ENCODE assay signal across 1 cellular context in genomic region chr7:134432296-134433152, GRCh38.
TF ChIP-seq lines count a peak whose summit lies in the region.

No MANE protein-coding gene starts in this region.

TF ChIP-seq in K562, 482 proteins besides CTCF, POLR2A, EP300 and RAD21 (continued from another document and continues in another):
- TF ChIP-seq ZNF318 (IDR thresholded peaks at IDR 0.05; ENCODE audit: borderline replicate concordance in 1 of 2, low read depth in 1 of 2) (no peak), XRCC4 (IDR thresholded peaks at IDR 0.05; ENCODE audit: extremely low read depth, insufficient read depth, insufficient read length) (no peak), NFE2L1 (tag; IDR thresholded peaks at IDR 0.05; ENCODE audit: borderline replicate concordance, low read depth) (no peak), ZBTB43 (CRISPR knock-in tag; IDR thresholded peaks at IDR 0.05) (no peak), USF1 (CRISPR knock-in tag; IDR thresholded peaks at IDR 0.05) (no peak), ZBTB12 (CRISPR knock-in tag; IDR thresholded peaks at IDR 0.05) (no peak), MTF1 (CRISPR knock-in tag; IDR thresholded peaks at IDR 0.05; ENCODE audit: borderline replicate concordance) (no peak), MXD1 (CRISPR knock-in tag; IDR thresholded peaks at IDR 0.05; ENCODE audit: borderline replicate concordance, poor library complexity, severe bottlenecking) (no peak), ELF4 (CRISPR knock-in tag; IDR thresholded peaks at IDR 0.05) (0 out of 2 replicates have a peak, but pooled peaks have one; percentile 46), CREB1 (IDR thresholded peaks at IDR 0.05) (no peak), CREB1 (CRISPR knock-in tag; IDR thresholded peaks at IDR 0.05) (no peak), ZNF778 (CRISPR knock-in tag; IDR thresholded peaks at IDR 0.05) (no peak), PTRF (tag; IDR thresholded peaks at IDR 0.05) (no peak), ATF4 (CRISPR knock-in tag; IDR thresholded peaks at IDR 0.05) (no peak), SP2 (IDR thresholded peaks at IDR 0.05; ENCODE audit: extremely low read depth, low read depth, low read length, poor library complexity, severe bottlenecking) (no peak), KAT8 (IDR thresholded peaks at IDR 0.05; ENCODE audit: low read depth) (no peak), PRMT5 (CRISPR knock-in tag; IDR thresholded peaks at IDR 0.05) (no peak), CBX5 (IDR thresholded peaks at IDR 0.05; ENCODE audit: borderline replicate concordance, low read depth) (0 out of 2 replicates have a peak, but pooled peaks have one; percentile 49), RBM22 (IDR thresholded peaks at IDR 0.05; ENCODE audit: low read depth, low read length, poor library complexity, severe bottlenecking) (no peak), RHOXF2B (CRISPR knock-in tag; conservative IDR thresholded peaks at IDR 0.05) (no peak), ZKSCAN3 (CRISPR knock-in tag; IDR thresholded peaks at IDR 0.05) (no peak), ZC3H4 (CRISPR knock-in tag; IDR thresholded peaks at IDR 0.05; ENCODE audit: borderline replicate concordance) (no peak)
- TF ChIP-seq, protein P1, sequence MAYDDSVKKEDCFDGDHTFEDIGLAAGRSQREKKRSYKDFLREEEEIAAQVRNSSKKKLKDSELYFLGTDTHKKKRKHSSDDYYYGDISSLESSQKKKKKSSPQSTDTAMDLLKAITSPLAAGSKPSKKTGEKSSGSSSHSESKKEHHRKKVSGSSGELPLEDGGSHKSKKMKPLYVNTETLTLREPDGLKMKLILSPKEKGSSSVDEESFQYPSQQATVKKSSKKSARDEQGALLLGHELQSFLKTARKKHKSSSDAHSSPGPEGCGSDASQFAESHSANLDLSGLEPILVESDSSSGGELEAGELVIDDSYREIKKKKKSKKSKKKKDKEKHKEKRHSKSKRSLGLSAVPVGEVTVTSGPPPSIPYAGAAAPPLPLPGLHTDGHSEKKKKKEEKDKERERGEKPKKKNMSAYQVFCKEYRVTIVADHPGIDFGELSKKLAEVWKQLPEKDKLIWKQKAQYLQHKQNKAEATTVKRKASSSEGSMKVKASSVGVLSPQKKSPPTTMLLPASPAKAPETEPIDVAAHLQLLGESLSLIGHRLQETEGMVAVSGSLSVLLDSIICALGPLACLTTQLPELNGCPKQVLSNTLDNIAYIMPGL (CRISPR knock-in tag; IDR thresholded peaks at IDR 0.05): no peak
- TF ChIP-seq, protein P2, sequence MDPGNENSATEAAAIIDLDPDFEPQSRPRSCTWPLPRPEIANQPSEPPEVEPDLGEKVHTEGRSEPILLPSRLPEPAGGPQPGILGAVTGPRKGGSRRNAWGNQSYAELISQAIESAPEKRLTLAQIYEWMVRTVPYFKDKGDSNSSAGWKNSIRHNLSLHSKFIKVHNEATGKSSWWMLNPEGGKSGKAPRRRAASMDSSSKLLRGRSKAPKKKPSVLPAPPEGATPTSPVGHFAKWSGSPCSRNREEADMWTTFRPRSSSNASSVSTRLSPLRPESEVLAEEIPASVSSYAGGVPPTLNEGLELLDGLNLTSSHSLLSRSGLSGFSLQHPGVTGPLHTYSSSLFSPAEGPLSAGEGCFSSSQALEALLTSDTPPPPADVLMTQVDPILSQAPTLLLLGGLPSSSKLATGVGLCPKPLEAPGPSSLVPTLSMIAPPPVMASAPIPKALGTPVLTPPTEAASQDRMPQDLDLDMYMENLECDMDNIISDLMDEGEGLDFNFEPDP (CRISPR knock-in tag; IDR thresholded peaks at IDR 0.05): no peak
- TF ChIP-seq, protein P3, sequence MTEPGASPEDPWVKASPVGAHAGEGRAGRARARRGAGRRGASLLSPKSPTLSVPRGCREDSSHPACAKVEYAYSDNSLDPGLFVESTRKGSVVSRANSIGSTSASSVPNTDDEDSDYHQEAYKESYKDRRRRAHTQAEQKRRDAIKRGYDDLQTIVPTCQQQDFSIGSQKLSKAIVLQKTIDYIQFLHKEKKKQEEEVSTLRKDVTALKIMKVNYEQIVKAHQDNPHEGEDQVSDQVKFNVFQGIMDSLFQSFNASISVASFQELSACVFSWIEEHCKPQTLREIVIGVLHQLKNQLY (CRISPR knock-in tag; conservative IDR thresholded peaks at IDR 0.05): no peak
- TF ChIP-seq, protein P4, sequence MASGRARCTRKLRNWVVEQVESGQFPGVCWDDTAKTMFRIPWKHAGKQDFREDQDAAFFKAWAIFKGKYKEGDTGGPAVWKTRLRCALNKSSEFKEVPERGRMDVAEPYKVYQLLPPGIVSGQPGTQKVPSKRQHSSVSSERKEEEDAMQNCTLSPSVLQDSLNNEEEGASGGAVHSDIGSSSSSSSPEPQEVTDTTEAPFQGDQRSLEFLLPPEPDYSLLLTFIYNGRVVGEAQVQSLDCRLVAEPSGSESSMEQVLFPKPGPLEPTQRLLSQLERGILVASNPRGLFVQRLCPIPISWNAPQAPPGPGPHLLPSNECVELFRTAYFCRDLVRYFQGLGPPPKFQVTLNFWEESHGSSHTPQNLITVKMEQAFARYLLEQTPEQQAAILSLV (tag; IDR thresholded peaks at IDR 0.05): no peak
- TF ChIP-seq, protein P5, sequence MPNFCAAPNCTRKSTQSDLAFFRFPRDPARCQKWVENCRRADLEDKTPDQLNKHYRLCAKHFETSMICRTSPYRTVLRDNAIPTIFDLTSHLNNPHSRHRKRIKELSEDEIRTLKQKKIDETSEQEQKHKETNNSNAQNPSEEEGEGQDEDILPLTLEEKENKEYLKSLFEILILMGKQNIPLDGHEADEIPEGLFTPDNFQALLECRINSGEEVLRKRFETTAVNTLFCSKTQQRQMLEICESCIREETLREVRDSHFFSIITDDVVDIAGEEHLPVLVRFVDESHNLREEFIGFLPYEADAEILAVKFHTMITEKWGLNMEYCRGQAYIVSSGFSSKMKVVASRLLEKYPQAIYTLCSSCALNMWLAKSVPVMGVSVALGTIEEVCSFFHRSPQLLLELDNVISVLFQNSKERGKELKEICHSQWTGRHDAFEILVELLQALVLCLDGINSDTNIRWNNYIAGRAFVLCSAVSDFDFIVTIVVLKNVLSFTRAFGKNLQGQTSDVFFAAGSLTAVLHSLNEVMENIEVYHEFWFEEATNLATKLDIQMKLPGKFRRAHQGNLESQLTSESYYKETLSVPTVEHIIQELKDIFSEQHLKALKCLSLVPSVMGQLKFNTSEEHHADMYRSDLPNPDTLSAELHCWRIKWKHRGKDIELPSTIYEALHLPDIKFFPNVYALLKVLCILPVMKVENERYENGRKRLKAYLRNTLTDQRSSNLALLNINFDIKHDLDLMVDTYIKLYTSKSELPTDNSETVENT (CRISPR knock-in tag; IDR thresholded peaks at IDR 0.05): 0 out of 2 replicates have a peak, but pooled peaks have one; percentile 33
- TF ChIP-seq, protein P6, sequence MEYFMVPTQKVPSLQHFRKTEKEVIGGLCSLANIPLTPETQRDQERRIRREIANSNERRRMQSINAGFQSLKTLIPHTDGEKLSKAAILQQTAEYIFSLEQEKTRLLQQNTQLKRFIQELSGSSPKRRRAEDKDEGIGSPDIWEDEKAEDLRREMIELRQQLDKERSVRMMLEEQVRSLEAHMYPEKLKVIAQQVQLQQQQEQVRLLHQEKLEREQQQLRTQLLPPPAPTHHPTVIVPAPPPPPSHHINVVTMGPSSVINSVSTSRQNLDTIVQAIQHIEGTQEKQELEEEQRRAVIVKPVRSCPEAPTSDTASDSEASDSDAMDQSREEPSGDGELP (CRISPR knock-in tag; IDR thresholded peaks at IDR 0.05; ENCODE audit: borderline replicate concordance): peak; percentile 76; the same call in 1 of the 2 replicates
